In genomic region chr13:38758278-38758677, GRCh38 we compare ENCODE assay signal across 25 cellular contexts.
"Had no signal": no experiment of that assay in that cellular context is flagged by ENCODE, and none has a peak within 500 bp of the region (broad histone marks: within the 10 kb centered on the region; RNA-seq: fewer than 3 reads in every experiment).

No MANE protein-coding gene starts in this region.

- H2AFZ ChIP-seq: parathyroid adenoma had no signal

- DNase-seq: activated B cell treated with CpG ODN at 0.5 μM for 24 hours; activated CD4-positive, alpha-beta T cell treated with anti-CD3 and anti-CD28 coated beads for 36 hours; activated CD4-positive, alpha-beta T cell treated with anti-CD3 and anti-CD28 coated beads, Interleukin-2, amount 50 U/mL, for 48 hours; activated CD8-positive, alpha-beta memory T cell treated with anti-CD3 and anti-CD28 coated beads, Interleukin-2, amount 50 U/mL, for 48 hours; activated naive CD4-positive, alpha-beta T cell treated with Interleukin-2 at 50 U/mL for 16 hours; activated naive CD8-positive, alpha-beta T cell treated with anti-CD3 and anti-CD28 coated beads for 36 hours; activated T-cell treated with anti-CD3 and anti-CD28 coated beads, Interleukin-2, amount 50 U/mL, for 48 hours; effector memory CD4-positive, alpha-beta T cell; foreskin melanocyte; kidney glomerular epithelial cell; left lung; midbrain; natural killer cell; right lobe of liver; stimulated activated CD4-positive, alpha-beta T cell treated with anti-CD3 and anti-CD28 coated beads, Interleukin-1b, Interleukin-23, amount 100 ng/mL, for 48 hours; stomach; T-helper 17 cell; transverse colon had no signal

- H3K9ac ChIP-seq: parathyroid adenoma had no signal

- H3K36me3 ChIP-seq: left lung, neutrophil, right lobe of liver, stomach, suprapubic skin, transverse colon had no signal

- H3K9me3 ChIP-seq: left lung, neutrophil, right lobe of liver, stomach, suprapubic skin, transverse colon had no signal

- H3K27me3 Mint-ChIP-seq: activated B cell treated with CpG ODN at 0.5 μM for 24 hours; activated naive CD8-positive, alpha-beta T cell treated with anti-CD3 and anti-CD28 coated beads for 36 hours; central memory CD8-positive, alpha-beta T cell had no signal

- ATAC-seq: activated CD4-positive, alpha-beta T cell treated with anti-CD3 and anti-CD28 coated beads for 36 hours; esophagus mucosa; left lung; natural killer cell; right lobe of liver; T-helper 17 cell had no signal

- H3K4me1 Mint-ChIP-seq: activated B cell treated with CpG ODN at 0.5 μM for 24 hours; activated CD4-positive, alpha-beta T cell treated with anti-CD3 and anti-CD28 coated beads for 36 hours; activated naive CD8-positive, alpha-beta T cell treated with anti-CD3 and anti-CD28 coated beads for 36 hours; central memory CD8-positive, alpha-beta T cell; natural killer cell; T-helper 17 cell had no signal

- H3K27me3 ChIP-seq: neutrophil, right lobe of liver, stomach, transverse colon had no signal

- H3K9me3 Mint-ChIP-seq: activated B cell treated with CpG ODN at 0.5 μM for 24 hours; activated naive CD8-positive, alpha-beta T cell treated with anti-CD3 and anti-CD28 coated beads for 36 hours had no signal

- H3K27ac Mint-ChIP-seq: activated B cell treated with CpG ODN at 0.5 μM for 24 hours; activated CD4-positive, alpha-beta T cell treated with anti-CD3 and anti-CD28 coated beads for 36 hours; activated naive CD8-positive, alpha-beta T cell treated with anti-CD3 and anti-CD28 coated beads for 36 hours; natural killer cell; T-helper 17 cell had no signal

- H3K36me3 Mint-ChIP-seq: activated naive CD8-positive, alpha-beta T cell treated with anti-CD3 and anti-CD28 coated beads for 36 hours; natural killer cell had no signal

- H3K4me3 ChIP-seq: left lung, lung, right lobe of liver, skin epidermis, stomach, suprapubic skin, transverse colon had no signal

- H3K79me2 ChIP-seq: parathyroid adenoma had no signal

- H3K4me3 Mint-ChIP-seq: activated B cell treated with CpG ODN at 0.5 μM for 24 hours; activated CD4-positive, alpha-beta T cell treated with anti-CD3 and anti-CD28 coated beads for 36 hours; activated naive CD8-positive, alpha-beta T cell treated with anti-CD3 and anti-CD28 coated beads for 36 hours; central memory CD8-positive, alpha-beta T cell; natural killer cell; T-helper 17 cell had no signal

- H3K27ac ChIP-seq: left lung, neutrophil, parathyroid adenoma, right lobe of liver, skin epidermis, stomach, suprapubic skin, transverse colon had no signal

- H3K4me1 ChIP-seq: left lung, parathyroid adenoma, right lobe of liver, stomach, suprapubic skin, transverse colon had no signal
